Comparison of ENCODE assay signal across 9 cellular contexts in the genomic region with DNA sequence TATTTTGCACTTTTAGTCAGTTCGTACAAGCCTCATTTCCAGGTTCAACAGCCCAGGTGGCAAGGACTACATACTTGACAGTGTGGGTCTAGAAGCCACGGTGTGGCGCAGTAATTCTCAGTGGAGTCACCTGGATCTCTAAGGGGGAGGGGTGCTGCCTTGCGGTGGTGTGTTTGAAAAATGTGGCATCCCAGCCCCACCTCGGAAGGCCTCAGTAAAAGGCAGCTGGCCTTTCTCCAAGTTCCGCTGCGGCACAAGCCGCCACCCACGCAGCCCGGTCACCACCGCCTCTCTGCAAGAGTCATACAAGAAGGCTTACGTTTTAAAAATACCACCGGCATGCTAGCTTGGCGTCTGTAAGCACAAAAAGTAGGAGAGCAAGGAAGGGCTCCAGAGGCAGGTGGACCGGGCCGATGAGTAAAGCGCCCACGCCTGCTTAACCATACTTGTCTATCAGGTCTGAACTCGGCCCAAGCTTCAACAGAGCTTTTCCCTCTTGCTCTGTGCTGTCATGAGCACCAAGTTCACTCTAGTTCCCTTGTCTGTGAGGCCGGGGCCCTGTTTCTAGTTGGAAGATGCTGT.
DNase-seq lines count a peak whose midpoint lies in the region; ATAC-seq and TF ChIP-seq lines count a peak whose summit lies in the region.
"Had no signal": no experiment of that assay in that cellular context is flagged by ENCODE, and none has a peak within 500 bp of the region (broad histone marks: within the 10 kb centered on the region; RNA-seq: fewer than 3 reads in every experiment).

No MANE protein-coding gene starts in this region.

- peak overlapping the region; percentile 50 for H3K27ac Mint-ChIP-seq in stimulated activated effector memory CD8-positive, alpha-beta T cell treated with anti-CD3 and anti-CD28 coated beads, Interleukin-12 subunit alpha, Interleukin-12 subunit beta, amount 100 ng/mL, for 72 hours

- peak overlapping the region; percentile 33 to 57 for H3K27ac ChIP-seq in coronary artery
- H3K27ac ChIP-seq: neutrophil had no signal

- peaks cover 35% of the 10 kb centered on the region for H3K4me1 Mint-ChIP-seq in stimulated activated effector memory CD8-positive, alpha-beta T cell treated with anti-CD3 and anti-CD28 coated beads, Interleukin-12 subunit alpha, Interleukin-12 subunit beta, amount 100 ng/mL, for 72 hours

- H3K4me3 Mint-ChIP-seq in stimulated activated effector memory CD8-positive, alpha-beta T cell treated with anti-CD3 and anti-CD28 coated beads, Interleukin-12 subunit alpha, Interleukin-12 subunit beta, amount 100 ng/mL, for 72 hours: peak overlapping the region; percentile 47

- DNase-seq in GM12864 (ENCODE audit: low read depth): peak; percentile 87
- peak; percentile 36 for DNase-seq in HEK293T (ENCODE audit: extremely low spot score)
- peak; percentile 76 for DNase-seq in MV-4-11 (lab: John Stamatoyannopoulos, UW)
- peak; percentile 95 for DNase-seq in activated CD4-positive, alpha-beta T cell treated with anti-CD3 and anti-CD28 coated beads for 48 hours
- peak; percentile 87 for DNase-seq in coronary artery (ENCODE audit: low spot score)
- peak; percentile 71 to 86 for DNase-seq in stimulated activated effector memory CD8-positive, alpha-beta T cell treated with anti-CD3 and anti-CD28 coated beads, Interleukin-12 subunit alpha, Interleukin-12 subunit beta, amount 100 ng/mL, for 72 hours (ENCODE audit: low spot score in 2 of 2)
- no peak for DNase-seq in NCI-H524 treated with DMSO at 0.1 percent for 48 hours (lab: John Stamatoyannopoulos, UW)

- no peaks in the 10 kb centered on the region for H3K27me3 ChIP-seq in mucosa of stomach (ENCODE audit: control insufficient read depth, insufficient read depth, low read length)
- H3K27me3 ChIP-seq: neutrophil had no signal

- peak overlapping the region; percentile 63 for H3K9ac ChIP-seq in mucosa of stomach (ENCODE audit: low read length)

- peaks cover 6% of the 10 kb centered on the region for H3K36me3 Mint-ChIP-seq in stimulated activated effector memory CD8-positive, alpha-beta T cell treated with anti-CD3 and anti-CD28 coated beads, Interleukin-12 subunit alpha, Interleukin-12 subunit beta, amount 100 ng/mL, for 72 hours

- ATAC-seq in stimulated activated effector memory CD8-positive, alpha-beta T cell treated with anti-CD3 and anti-CD28 coated beads, Interleukin-12 subunit alpha, Interleukin-12 subunit beta, amount 100 ng/mL, for 72 hours: peak; percentile 92

- POLR2A ChIA-PET in HEK293T (lab: Yijun Ruan, JAX): interaction anchor here (0.7 to 1.7 kb wide), 3 partner anchors 10 to 25 kb away, joined by 3 to 5 read pairs (median 3); no protein-coding TSS in a partner anchor

- CTCF ChIA-PET in HEK293T (lab: Yijun Ruan, JAX): interaction anchor here (0.6 to 1.4 kb wide), 4 partner anchors 9 to 526 kb away, joined by 3 to 6 read pairs (median 4); no protein-coding TSS in a partner anchor

- peak; percentile 33 for TF ChIP-seq CTCF in GM12864 (IDR thresholded peaks at IDR 0.05; ENCODE audit: low read depth, low read length, missing control alignments)
- TF ChIP-seq CTCF in coronary artery (IDR thresholded peaks at IDR 0.05): no peak

- no peaks in the 10 kb centered on the region for H3K9me3 ChIP-seq in mucosa of stomach (ENCODE audit: control insufficient read depth, low read length)
- H3K9me3 ChIP-seq: neutrophil had no signal

- H3K4me3 ChIP-seq in GM12864 (ENCODE audit: low read depth, low read length): no peak overlapping the region
- H3K4me3 ChIP-seq in coronary artery: peak overlapping the region; percentile 51
- peak overlapping the region; percentile 12 for H3K4me3 ChIP-seq in mucosa of stomach (ENCODE audit: low read length)

- no peaks in the 10 kb centered on the region for H3K36me3 ChIP-seq in mucosa of stomach (ENCODE audit: control insufficient read depth, insufficient read depth, low read length)
- H3K36me3 ChIP-seq: neutrophil had no signal

- no peaks in the 10 kb centered on the region for H3K9me3 Mint-ChIP-seq in stimulated activated effector memory CD8-positive, alpha-beta T cell treated with anti-CD3 and anti-CD28 coated beads, Interleukin-12 subunit alpha, Interleukin-12 subunit beta, amount 100 ng/mL, for 72 hours

- H3K4me1 ChIP-seq in mucosa of stomach (ENCODE audit: control insufficient read depth, insufficient read depth, low read length): peaks cover 76% of the 10 kb centered on the region

TF ChIP-seq in HEK293T, 16 proteins besides CTCF, POLR2A, EP300 and RAD21:
- no peak for TF ChIP-seq FOXK2 (IDR thresholded peaks at IDR 0.05)
